In the genomic region with DNA sequence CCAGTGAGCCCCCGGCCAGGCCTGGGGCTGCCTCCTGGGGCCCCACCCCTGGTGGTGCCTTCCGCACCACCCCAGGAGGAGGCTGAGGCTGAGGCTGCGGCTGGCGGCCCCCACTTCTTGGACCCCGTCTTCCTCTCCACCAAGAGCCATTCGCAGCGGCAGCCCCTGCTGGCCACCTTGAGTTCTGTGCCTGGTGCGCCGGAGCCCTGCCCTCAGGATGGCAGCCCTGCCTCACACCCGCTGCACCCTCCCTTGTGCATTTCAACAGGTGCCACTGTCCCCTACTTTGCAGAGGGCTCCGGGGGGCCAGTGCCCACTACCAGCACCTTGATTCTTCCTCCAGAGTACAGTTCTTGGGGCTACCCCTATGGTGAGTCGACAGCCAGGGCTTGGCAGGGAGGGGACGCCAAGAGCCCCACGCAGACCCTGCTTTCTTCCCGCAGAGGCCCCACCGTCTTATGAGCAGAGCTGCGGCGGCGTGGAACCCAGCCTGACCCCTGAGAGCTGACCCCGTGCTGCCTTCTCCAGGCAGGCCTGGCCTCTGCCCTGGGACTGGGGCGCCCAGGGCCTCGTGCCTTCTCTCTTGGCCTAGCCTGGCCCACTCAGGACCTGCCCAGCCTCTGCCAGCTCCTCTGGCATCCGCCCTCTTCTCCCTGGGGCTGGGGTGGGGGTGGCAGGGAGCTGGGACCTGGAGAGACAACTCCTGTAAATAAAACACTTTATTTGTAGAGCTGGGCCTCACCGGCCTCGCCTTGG, we compare ENCODE assay signal across 19 cellular contexts. TPM values are rescaled to one million over a fixed set of nuclear protein-coding genes. Genes with fewer than 3 reads are reported as not detected.
DNase-seq lines count a peak whose midpoint lies in the region; ATAC-seq and TF ChIP-seq lines count a peak whose summit lies in the region.
"Had no signal": no experiment of that assay in that cellular context is flagged by ENCODE, and none has a peak within 500 bp of the region (broad histone marks: within the 10 kb centered on the region; RNA-seq: fewer than 3 reads in every experiment).

No MANE protein-coding gene starts in this region.

- no peak overlapping the region for H3K4me3 ChIP-seq in RWPE2 (ENCODE audit: severe bottlenecking)
- H3K4me3 ChIP-seq: SJCRH30 had no signal

- DNase-seq in activated CD8-positive, alpha-beta T cell treated with anti-CD3 and anti-CD28 coated beads, Interleukin-2, amount 10 ng/mL, durations not matched to agents 7 days and 5 days = no peak
- DNase-seq in activated CD8-positive, alpha-beta T cell treated with anti-CD3 and anti-CD28 coated beads for 36 hours = no peak
- DNase-seq in RWPE2 (ENCODE audit: low spot score) (no peak), iPS-NIHi11 (ENCODE audit: low spot score) (peak; percentile 34), anterior cingulate cortex (lab: John Stamatoyannopoulos, UW) (no peak), HEK293T (ENCODE audit: extremely low spot score) (no peak)
- no peak for DNase-seq in stimulated activated naive B cell treated with anti-CD40 and anti-IgM and Interleukin-4, amounts not matched to agents 10 μg/mL and 1 μg/mL and 100 μg/mL, for 72 hours
- no peak for DNase-seq in activated CD4-positive, alpha-beta T cell treated with anti-CD3 and anti-CD28 coated beads, Interleukin-2, amount 10 ng/mL, durations not matched to agents 7 days and 5 days
- DNase-seq: 8988T; activated CD4-positive, CD25-positive, alpha-beta regulatory T cell treated with anti-CD3 and anti-CD28 coated beads, Interleukin-2, amount 50 U/mL, for 72 hours; activated naive CD4-positive, alpha-beta T cell treated with Interleukin-2 at 50 U/mL for 16 hours; C1 segment of cervical spinal cord; naive thymus-derived CD8-positive, alpha-beta T cell; NCI-H187; NCI-H446; SJCRH30; stimulated activated naive CD4-positive, alpha-beta T cell treated with Interleukin-2 at 50 U/mL for 16 hours; T-helper 2 cell; trophoblast cell had no signal

- H3K36me3 ChIP-seq in RWPE2 (ENCODE audit: low read depth) = peaks cover 43% of the 10 kb centered on the region

- no peaks in the 10 kb centered on the region for H3K9me3 ChIP-seq in RWPE2 (ENCODE audit: severe bottlenecking)
- H3K9me3 ChIP-seq: SJCRH30 had no signal

- H3K27ac ChIP-seq in RWPE2 (ENCODE audit: poor library complexity, severe bottlenecking) = peak overlapping the region; percentile 99
- H3K27ac ChIP-seq: SJCRH30 had no signal

- H3K27ac Mint-ChIP-seq in activated CD8-positive, alpha-beta T cell treated with anti-CD3 and anti-CD28 coated beads, Interleukin-2, amount 10 ng/mL, durations not matched to agents 7 days and 5 days = peak overlapping the region; percentile 43
- H3K27ac Mint-ChIP-seq in activated CD8-positive, alpha-beta T cell treated with anti-CD3 and anti-CD28 coated beads for 36 hours = no peak overlapping the region
- H3K27ac Mint-ChIP-seq in stimulated activated naive B cell treated with anti-CD40 and anti-IgM and Interleukin-4, amounts not matched to agents 10 μg/mL and 1 μg/mL and 100 μg/mL, for 72 hours = peak overlapping the region; percentile 87
- no peak overlapping the region for H3K27ac Mint-ChIP-seq in activated CD4-positive, alpha-beta T cell treated with anti-CD3 and anti-CD28 coated beads, Interleukin-2, amount 10 ng/mL, durations not matched to agents 7 days and 5 days

- TF ChIP-seq CTCF in activated CD8-positive, alpha-beta T cell treated with anti-CD3 and anti-CD28 coated beads for 36 hours (IDR thresholded peaks at IDR 0.05) = no peak
- no peak for TF ChIP-seq CTCF in RWPE2 (IDR thresholded peaks at IDR 0.05; ENCODE audit: poor library complexity, severe bottlenecking)

- peaks cover 32% of the 10 kb centered on the region for H3K4me1 Mint-ChIP-seq in activated CD8-positive, alpha-beta T cell treated with anti-CD3 and anti-CD28 coated beads, Interleukin-2, amount 10 ng/mL, durations not matched to agents 7 days and 5 days (ENCODE audit: low read depth)
- peaks cover 22% of the 10 kb centered on the region for H3K4me1 Mint-ChIP-seq in activated CD8-positive, alpha-beta T cell treated with anti-CD3 and anti-CD28 coated beads for 36 hours (ENCODE audit: low read depth)
- peaks cover 23 to 52% of the 10 kb centered on the region in 2 donors for H3K4me1 Mint-ChIP-seq in stimulated activated naive B cell treated with anti-CD40 and anti-IgM and Interleukin-4, amounts not matched to agents 10 μg/mL and 1 μg/mL and 100 μg/mL, for 72 hours
- peaks cover 29% of the 10 kb centered on the region for H3K4me1 Mint-ChIP-seq in activated CD4-positive, alpha-beta T cell treated with anti-CD3 and anti-CD28 coated beads, Interleukin-2, amount 10 ng/mL, durations not matched to agents 7 days and 5 days

- no peak for ATAC-seq in activated CD8-positive, alpha-beta T cell treated with anti-CD3 and anti-CD28 coated beads, Interleukin-2, amount 10 ng/mL, durations not matched to agents 7 days and 5 days
- no peak for ATAC-seq in activated CD8-positive, alpha-beta T cell treated with anti-CD3 and anti-CD28 coated beads for 36 hours
- ATAC-seq in RWPE2 (ENCODE audit: low read depth) = no peak
- no peak for ATAC-seq in stimulated activated naive B cell treated with anti-CD40 and anti-IgM and Interleukin-4, amounts not matched to agents 10 μg/mL and 1 μg/mL and 100 μg/mL, for 72 hours (replicated peaks)
- ATAC-seq: naive thymus-derived CD8-positive, alpha-beta T cell had no signal

- no peak overlapping the region for H3K4me3 Mint-ChIP-seq in activated CD8-positive, alpha-beta T cell treated with anti-CD3 and anti-CD28 coated beads, Interleukin-2, amount 10 ng/mL, durations not matched to agents 7 days and 5 days
- H3K4me3 Mint-ChIP-seq in activated CD8-positive, alpha-beta T cell treated with anti-CD3 and anti-CD28 coated beads for 36 hours = no peak overlapping the region
- no peak overlapping the region for H3K4me3 Mint-ChIP-seq in stimulated activated naive B cell treated with anti-CD40 and anti-IgM and Interleukin-4, amounts not matched to agents 10 μg/mL and 1 μg/mL and 100 μg/mL, for 72 hours
- no peak overlapping the region for H3K4me3 Mint-ChIP-seq in activated CD4-positive, alpha-beta T cell treated with anti-CD3 and anti-CD28 coated beads, Interleukin-2, amount 10 ng/mL, durations not matched to agents 7 days and 5 days

- H3K9me3 Mint-ChIP-seq in activated CD8-positive, alpha-beta T cell treated with anti-CD3 and anti-CD28 coated beads, Interleukin-2, amount 10 ng/mL, durations not matched to agents 7 days and 5 days (ENCODE audit: insufficient read depth) = no peaks in the 10 kb centered on the region
- H3K9me3 Mint-ChIP-seq in activated CD8-positive, alpha-beta T cell treated with anti-CD3 and anti-CD28 coated beads for 36 hours = no peaks in the 10 kb centered on the region
- no peaks in the 10 kb centered on the region for H3K9me3 Mint-ChIP-seq in stimulated activated naive B cell treated with anti-CD40 and anti-IgM and Interleukin-4, amounts not matched to agents 10 μg/mL and 1 μg/mL and 100 μg/mL, for 72 hours
- H3K9me3 Mint-ChIP-seq in activated CD4-positive, alpha-beta T cell treated with anti-CD3 and anti-CD28 coated beads, Interleukin-2, amount 10 ng/mL, durations not matched to agents 7 days and 5 days = no peaks in the 10 kb centered on the region
- H3K9me3 Mint-ChIP-seq: naive thymus-derived CD8-positive, alpha-beta T cell had no signal

- intact Hi-C loops in activated CD8-positive, alpha-beta T cell treated with anti-CD3 and anti-CD28 coated beads for 36 hours (cut with micrococcal nuclease) = no loop called here

- no peaks in the 10 kb centered on the region for H3K27me3 Mint-ChIP-seq in activated CD8-positive, alpha-beta T cell treated with anti-CD3 and anti-CD28 coated beads, Interleukin-2, amount 10 ng/mL, durations not matched to agents 7 days and 5 days (ENCODE audit: low read depth)
- no peaks in the 10 kb centered on the region for H3K27me3 Mint-ChIP-seq in activated CD8-positive, alpha-beta T cell treated with anti-CD3 and anti-CD28 coated beads for 36 hours
- H3K27me3 Mint-ChIP-seq in stimulated activated naive B cell treated with anti-CD40 and anti-IgM and Interleukin-4, amounts not matched to agents 10 μg/mL and 1 μg/mL and 100 μg/mL, for 72 hours = no peaks in the 10 kb centered on the region
- no peaks in the 10 kb centered on the region for H3K27me3 Mint-ChIP-seq in activated CD4-positive, alpha-beta T cell treated with anti-CD3 and anti-CD28 coated beads, Interleukin-2, amount 10 ng/mL, durations not matched to agents 7 days and 5 days
- H3K27me3 Mint-ChIP-seq: naive thymus-derived CD8-positive, alpha-beta T cell had no signal

- POLR2A ChIA-PET in activated CD8-positive, alpha-beta T cell treated with anti-CD3 and anti-CD28 coated beads, Interleukin-2, amount 10 ng/mL, durations not matched to agents 7 days and 5 days (lab: Charles Lee) = no interaction called here
- POLR2A ChIA-PET in activated CD8-positive, alpha-beta T cell treated with anti-CD3 and anti-CD28 coated beads for 36 hours (lab: Charles Lee) = no interaction called here
- POLR2A ChIA-PET in activated CD4-positive, alpha-beta T cell treated with anti-CD3 and anti-CD28 coated beads, Interleukin-2, amount 10 ng/mL, durations not matched to agents 7 days and 5 days (lab: Charles Lee) = no interaction called here
- POLR2A ChIA-PET in HEK293T (lab: Yijun Ruan, JAX) = no interaction called here

- H3K36me3 Mint-ChIP-seq in activated CD8-positive, alpha-beta T cell treated with anti-CD3 and anti-CD28 coated beads, Interleukin-2, amount 10 ng/mL, durations not matched to agents 7 days and 5 days (ENCODE audit: low read depth) = peaks cover 19% of the 10 kb centered on the region
- peaks cover 6% of the 10 kb centered on the region for H3K36me3 Mint-ChIP-seq in activated CD8-positive, alpha-beta T cell treated with anti-CD3 and anti-CD28 coated beads for 36 hours (ENCODE audit: low read depth)
- peaks cover 9 to 30% of the 10 kb centered on the region in 2 donors for H3K36me3 Mint-ChIP-seq in stimulated activated naive B cell treated with anti-CD40 and anti-IgM and Interleukin-4, amounts not matched to agents 10 μg/mL and 1 μg/mL and 100 μg/mL, for 72 hours
- H3K36me3 Mint-ChIP-seq in activated CD4-positive, alpha-beta T cell treated with anti-CD3 and anti-CD28 coated beads, Interleukin-2, amount 10 ng/mL, durations not matched to agents 7 days and 5 days (ENCODE audit: low read depth) = peaks cover 13% of the 10 kb centered on the region

- no peaks in the 10 kb centered on the region for H3K27me3 ChIP-seq in RWPE2 (ENCODE audit: insufficient read depth, poor library complexity, severe bottlenecking)
- H3K27me3 ChIP-seq: SJCRH30 had no signal

- peaks cover 34% of the 10 kb centered on the region for H3K4me1 ChIP-seq in RWPE2 (ENCODE audit: insufficient read depth, poor library complexity, severe bottlenecking)

- CTCF ChIA-PET in activated CD8-positive, alpha-beta T cell treated with anti-CD3 and anti-CD28 coated beads, Interleukin-2, amount 10 ng/mL, durations not matched to agents 7 days and 5 days (lab: Charles Lee) = no interaction called here
- CTCF ChIA-PET in activated CD8-positive, alpha-beta T cell treated with anti-CD3 and anti-CD28 coated beads for 36 hours (lab: Charles Lee) = no interaction called here
- CTCF ChIA-PET in activated CD4-positive, alpha-beta T cell treated with anti-CD3 and anti-CD28 coated beads, Interleukin-2, amount 10 ng/mL, durations not matched to agents 7 days and 5 days (lab: Charles Lee) = no interaction called here
- CTCF ChIA-PET in HEK293T (lab: Yijun Ruan, JAX) = interaction anchor here (0.7 kb wide), 1 partner anchor 51 kb away, joined by 3 read pairs; no protein-coding TSS in a partner anchor

RNA-seq across cellular contexts. Expression of a gene that starts 4.0 kb away (rescaled TPM):
- total RNA-seq in activated CD8-positive, alpha-beta T cell treated with anti-CD3 and anti-CD28 coated beads, Interleukin-2, amount 10 ng/mL, durations not matched to agents 7 days and 5 days = 100 to 1,000 TPM; 112 to 115 TPM
- 10 to 100 TPM; 62.1 to 67.1 TPM for total RNA-seq in activated CD8-positive, alpha-beta T cell treated with anti-CD3 and anti-CD28 coated beads for 36 hours
- total RNA-seq in activated CD4-positive, alpha-beta T cell treated with anti-CD3 and anti-CD28 coated beads, Interleukin-2, amount 10 ng/mL, durations not matched to agents 7 days and 5 days = 100 to 1,000 TPM; 100 to 110 TPM

RNA-seq across cellular contexts. Expression of a gene that starts 9.3 kb away (rescaled TPM):
- total RNA-seq in activated CD8-positive, alpha-beta T cell treated with anti-CD3 and anti-CD28 coated beads, Interleukin-2, amount 10 ng/mL, durations not matched to agents 7 days and 5 days = 10 to 100 TPM; 42.3 to 45.1 TPM
- total RNA-seq in activated CD8-positive, alpha-beta T cell treated with anti-CD3 and anti-CD28 coated beads for 36 hours = 10 to 100 TPM; 29.0 TPM
- 10 to 100 TPM; 52.4 to 64.2 TPM for total RNA-seq in activated CD4-positive, alpha-beta T cell treated with anti-CD3 and anti-CD28 coated beads, Interleukin-2, amount 10 ng/mL, durations not matched to agents 7 days and 5 days

RNA-seq across cellular contexts. Expression of a gene that starts 24.5 kb away (rescaled TPM):
- 10 to 100 TPM; 35.4 to 38.3 TPM for total RNA-seq in activated CD8-positive, alpha-beta T cell treated with anti-CD3 and anti-CD28 coated beads, Interleukin-2, amount 10 ng/mL, durations not matched to agents 7 days and 5 days
- 10 to 100 TPM; 45.9 to 46.5 TPM for total RNA-seq in activated CD8-positive, alpha-beta T cell treated with anti-CD3 and anti-CD28 coated beads for 36 hours
- total RNA-seq in activated CD4-positive, alpha-beta T cell treated with anti-CD3 and anti-CD28 coated beads, Interleukin-2, amount 10 ng/mL, durations not matched to agents 7 days and 5 days = 10 to 100 TPM; 24.7 to 26.5 TPM

RNA-seq across cellular contexts. Expression of a gene that starts 36.1 kb away (rescaled TPM):
- total RNA-seq in activated CD8-positive, alpha-beta T cell treated with anti-CD3 and anti-CD28 coated beads, Interleukin-2, amount 10 ng/mL, durations not matched to agents 7 days and 5 days = 10 to 100 TPM; 36.8 to 37.1 TPM
- 10 to 100 TPM; 33.7 to 35.0 TPM for total RNA-seq in activated CD8-positive, alpha-beta T cell treated with anti-CD3 and anti-CD28 coated beads for 36 hours
- total RNA-seq in activated CD4-positive, alpha-beta T cell treated with anti-CD3 and anti-CD28 coated beads, Interleukin-2, amount 10 ng/mL, durations not matched to agents 7 days and 5 days = 10 to 100 TPM; 31.1 to 34.4 TPM

Comparison
In these comparisons a context has a peak if more than half of its experiments do, and no peak if none do; other contexts are left out.
1. H3K27ac Mint-ChIP-seq: peak in activated CD8-positive, alpha-beta T cell treated with anti-CD3 and anti-CD28 coated beads, Interleukin-2, amount 10 ng/mL, durations not matched to agents 7 days and 5 days (single experiment) and stimulated activated naive B cell treated with anti-CD40 and anti-IgM and Interleukin-4, amounts not matched to agents 10 μg/mL and 1 μg/mL and 100 μg/mL, for 72 hours (single experiment); none in activated CD8-positive, alpha-beta T cell treated with anti-CD3 and anti-CD28 coated beads for 36 hours (single experiment) and activated CD4-positive, alpha-beta T cell treated with anti-CD3 and anti-CD28 coated beads, Interleukin-2, amount 10 ng/mL, durations not matched to agents 7 days and 5 days (single experiment).